Comparison of ENCODE assay signal across 1 cellular context in the genomic region with DNA sequence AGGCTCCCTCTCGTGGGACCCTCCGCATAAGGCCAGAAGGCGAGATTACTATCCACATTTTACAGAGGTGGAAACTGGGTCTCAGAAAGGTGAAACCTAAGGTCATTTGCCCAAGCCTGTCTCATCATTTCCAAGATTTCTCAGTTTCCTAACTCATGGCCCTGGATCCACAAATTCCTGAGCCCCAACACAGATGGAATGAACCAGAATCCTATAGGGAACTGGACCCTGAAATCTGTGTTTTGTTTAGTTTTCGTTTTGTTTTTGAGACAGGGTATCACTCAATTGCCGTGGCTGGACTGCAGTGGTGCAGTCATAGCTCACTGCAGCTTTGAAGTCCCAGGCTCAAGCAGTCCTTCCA.
TF ChIP-seq lines count a peak whose summit lies in the region.

No MANE protein-coding gene starts in this region.

TF ChIP-seq in SK-N-SH treated with all-trans-retinoic acid at 6 μM for 48 hours, 23 proteins besides CTCF, POLR2A, EP300 and RAD21:
- TF ChIP-seq, protein P1, sequence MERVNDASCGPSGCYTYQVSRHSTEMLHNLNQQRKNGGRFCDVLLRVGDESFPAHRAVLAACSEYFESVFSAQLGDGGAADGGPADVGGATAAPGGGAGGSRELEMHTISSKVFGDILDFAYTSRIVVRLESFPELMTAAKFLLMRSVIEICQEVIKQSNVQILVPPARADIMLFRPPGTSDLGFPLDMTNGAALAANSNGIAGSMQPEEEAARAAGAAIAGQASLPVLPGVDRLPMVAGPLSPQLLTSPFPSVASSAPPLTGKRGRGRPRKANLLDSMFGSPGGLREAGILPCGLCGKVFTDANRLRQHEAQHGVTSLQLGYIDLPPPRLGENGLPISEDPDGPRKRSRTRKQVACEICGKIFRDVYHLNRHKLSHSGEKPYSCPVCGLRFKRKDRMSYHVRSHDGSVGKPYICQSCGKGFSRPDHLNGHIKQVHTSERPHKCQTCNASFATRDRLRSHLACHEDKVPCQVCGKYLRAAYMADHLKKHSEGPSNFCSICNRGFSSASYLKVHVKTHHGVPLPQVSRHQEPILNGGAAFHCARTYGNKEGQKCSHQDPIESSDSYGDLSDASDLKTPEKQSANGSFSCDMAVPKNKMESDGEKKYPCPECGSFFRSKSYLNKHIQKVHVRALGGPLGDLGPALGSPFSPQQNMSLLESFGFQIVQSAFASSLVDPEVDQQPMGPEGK (CRISPR knock-in tag; IDR thresholded peaks at IDR 0.05; ENCODE audit: borderline replicate concordance), result no peak
- no peak for TF ChIP-seq TOX (CRISPR knock-in tag; IDR thresholded peaks at IDR 0.05; ENCODE audit: borderline replicate concordance)
- no peak for TF ChIP-seq ZC3H10 (CRISPR knock-in tag; IDR thresholded peaks at IDR 0.05)
- no peak for TF ChIP-seq ZNF565 (CRISPR knock-in tag; conservative IDR thresholded peaks at IDR 0.05; ENCODE audit: low read depth)
- no peak for TF ChIP-seq ZFP3 (CRISPR knock-in tag; IDR thresholded peaks at IDR 0.05)
- TF ChIP-seq, protein P2, sequence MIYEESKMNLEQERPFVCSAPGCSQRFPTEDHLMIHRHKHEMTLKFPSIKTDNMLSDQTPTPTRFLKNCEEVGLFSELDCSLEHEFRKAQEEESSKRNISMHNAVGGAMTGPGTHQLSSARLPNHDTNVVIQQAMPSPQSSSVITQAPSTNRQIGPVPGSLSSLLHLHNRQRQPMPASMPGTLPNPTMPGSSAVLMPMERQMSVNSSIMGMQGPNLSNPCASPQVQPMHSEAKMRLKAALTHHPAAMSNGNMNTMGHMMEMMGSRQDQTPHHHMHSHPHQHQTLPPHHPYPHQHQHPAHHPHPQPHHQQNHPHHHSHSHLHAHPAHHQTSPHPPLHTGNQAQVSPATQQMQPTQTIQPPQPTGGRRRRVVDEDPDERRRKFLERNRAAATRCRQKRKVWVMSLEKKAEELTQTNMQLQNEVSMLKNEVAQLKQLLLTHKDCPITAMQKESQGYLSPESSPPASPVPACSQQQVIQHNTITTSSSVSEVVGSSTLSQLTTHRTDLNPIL (CRISPR knock-in tag; IDR thresholded peaks at IDR 0.05; ENCODE audit: low read depth), result no peak
- TF ChIP-seq ZNF8 (CRISPR knock-in tag; IDR thresholded peaks at IDR 0.05), result no peak
- TF ChIP-seq CSDC2 (CRISPR knock-in tag; IDR thresholded peaks at IDR 0.05), result no peak
- TF ChIP-seq ISL1 (CRISPR knock-in tag; IDR thresholded peaks at IDR 0.05), result no peak
- TF ChIP-seq, protein P3, sequence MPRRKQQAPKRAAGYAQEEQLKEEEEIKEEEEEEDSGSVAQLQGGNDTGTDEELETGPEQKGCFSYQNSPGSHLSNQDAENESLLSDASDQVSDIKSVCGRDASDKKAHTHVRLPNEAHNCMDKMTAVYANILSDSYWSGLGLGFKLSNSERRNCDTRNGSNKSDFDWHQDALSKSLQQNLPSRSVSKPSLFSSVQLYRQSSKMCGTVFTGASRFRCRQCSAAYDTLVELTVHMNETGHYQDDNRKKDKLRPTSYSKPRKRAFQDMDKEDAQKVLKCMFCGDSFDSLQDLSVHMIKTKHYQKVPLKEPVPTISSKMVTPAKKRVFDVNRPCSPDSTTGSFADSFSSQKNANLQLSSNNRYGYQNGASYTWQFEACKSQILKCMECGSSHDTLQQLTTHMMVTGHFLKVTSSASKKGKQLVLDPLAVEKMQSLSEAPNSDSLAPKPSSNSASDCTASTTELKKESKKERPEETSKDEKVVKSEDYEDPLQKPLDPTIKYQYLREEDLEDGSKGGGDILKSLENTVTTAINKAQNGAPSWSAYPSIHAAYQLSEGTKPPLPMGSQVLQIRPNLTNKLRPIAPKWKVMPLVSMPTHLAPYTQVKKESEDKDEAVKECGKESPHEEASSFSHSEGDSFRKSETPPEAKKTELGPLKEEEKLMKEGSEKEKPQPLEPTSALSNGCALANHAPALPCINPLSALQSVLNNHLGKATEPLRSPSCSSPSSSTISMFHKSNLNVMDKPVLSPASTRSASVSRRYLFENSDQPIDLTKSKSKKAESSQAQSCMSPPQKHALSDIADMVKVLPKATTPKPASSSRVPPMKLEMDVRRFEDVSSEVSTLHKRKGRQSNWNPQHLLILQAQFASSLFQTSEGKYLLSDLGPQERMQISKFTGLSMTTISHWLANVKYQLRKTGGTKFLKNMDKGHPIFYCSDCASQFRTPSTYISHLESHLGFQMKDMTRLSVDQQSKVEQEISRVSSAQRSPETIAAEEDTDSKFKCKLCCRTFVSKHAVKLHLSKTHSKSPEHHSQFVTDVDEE (CRISPR knock-in tag; IDR thresholded peaks at IDR 0.05), result no peak
- TF ChIP-seq ZNF70 (CRISPR knock-in tag; IDR thresholded peaks at IDR 0.05), result no peak
- TF ChIP-seq TCF4 (CRISPR knock-in tag; IDR thresholded peaks at IDR 0.05; ENCODE audit: borderline replicate concordance), result no peak
- no peak for TF ChIP-seq ARNTL (CRISPR knock-in tag; IDR thresholded peaks at IDR 0.05; ENCODE audit: borderline replicate concordance, low read depth)
- TF ChIP-seq, protein P4, sequence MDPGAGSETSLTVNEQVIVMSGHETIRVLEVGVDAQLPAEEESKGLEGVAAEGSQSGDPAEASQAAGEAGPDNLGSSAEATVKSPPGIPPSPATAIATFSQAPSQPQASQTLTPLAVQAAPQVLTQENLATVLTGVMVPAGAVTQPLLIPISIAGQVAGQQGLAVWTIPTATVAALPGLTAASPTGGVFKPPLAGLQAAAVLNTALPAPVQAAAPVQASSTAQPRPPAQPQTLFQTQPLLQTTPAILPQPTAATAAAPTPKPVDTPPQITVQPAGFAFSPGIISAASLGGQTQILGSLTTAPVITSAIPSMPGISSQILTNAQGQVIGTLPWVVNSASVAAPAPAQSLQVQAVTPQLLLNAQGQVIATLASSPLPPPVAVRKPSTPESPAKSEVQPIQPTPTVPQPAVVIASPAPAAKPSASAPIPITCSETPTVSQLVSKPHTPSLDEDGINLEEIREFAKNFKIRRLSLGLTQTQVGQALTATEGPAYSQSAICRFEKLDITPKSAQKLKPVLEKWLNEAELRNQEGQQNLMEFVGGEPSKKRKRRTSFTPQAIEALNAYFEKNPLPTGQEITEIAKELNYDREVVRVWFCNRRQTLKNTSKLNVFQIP (CRISPR knock-in tag; IDR thresholded peaks at IDR 0.05; ENCODE audit: borderline replicate concordance, low read depth), result no peak
